ENCODE assay signal across 11 cellular contexts in genomic region chr15:67142142-67143092, GRCh38.
A peak's percentile ranks its signal among the peaks of the same experiment; 100 is the strongest.
DNase-seq lines count a peak whose midpoint lies in the region; TF ChIP-seq lines count a peak whose summit lies in the region.
"Had no signal": no experiment of that assay in that cellular context is flagged by ENCODE, and none has a peak within 500 bp of the region (broad histone marks: within the 10 kb centered on the region; RNA-seq: fewer than 3 reads in every experiment).

No MANE protein-coding gene starts in this region.

- H3K27ac Mint-ChIP-seq in activated naive CD4-positive, alpha-beta T cell treated with anti-CD3 and anti-CD28 coated beads, Interleukin-2, amount 50 U/mL, for 24 hours, result peak overlapping the region; percentile 30
- H3K27ac Mint-ChIP-seq in activated naive CD4-positive, alpha-beta T cell treated with anti-CD3 and anti-CD28 coated beads, Interleukin-2, amount 10 ng/mL, durations not matched to agents 7 days and 5 days, result no peak overlapping the region

- H3K4me3 Mint-ChIP-seq in activated naive CD4-positive, alpha-beta T cell treated with anti-CD3 and anti-CD28 coated beads, Interleukin-2, amount 50 U/mL, for 24 hours, result no peak overlapping the region
- H3K4me3 Mint-ChIP-seq in activated naive CD4-positive, alpha-beta T cell treated with anti-CD3 and anti-CD28 coated beads, Interleukin-2, amount 10 ng/mL, durations not matched to agents 7 days and 5 days, result no peak overlapping the region
- H3K4me3 Mint-ChIP-seq: activated T-cell treated with anti-CD3 and anti-CD28 coated beads, Interleukin-2, amount 50 U/mL, for 4 hours had no signal

- peak overlapping the region; percentile 94 for H3K27ac ChIP-seq in vagina

- H3K9me3 ChIP-seq in vagina, result no peaks in the 10 kb centered on the region

- TF ChIP-seq CTCF in cardiac fibroblast (IDR thresholded peaks at IDR 0.05; ENCODE audit: low read depth, low read length), result no peak
- peak in 1 of 3 experiments; percentile 9 for TF ChIP-seq CTCF in vagina (IDR thresholded peaks at IDR 0.05)

- no peaks in the 10 kb centered on the region for H3K9me3 Mint-ChIP-seq in activated naive CD4-positive, alpha-beta T cell treated with anti-CD3 and anti-CD28 coated beads, Interleukin-2, amount 50 U/mL, for 24 hours
- H3K9me3 Mint-ChIP-seq in activated naive CD4-positive, alpha-beta T cell treated with anti-CD3 and anti-CD28 coated beads, Interleukin-2, amount 10 ng/mL, durations not matched to agents 7 days and 5 days, result no peaks in the 10 kb centered on the region
- H3K9me3 Mint-ChIP-seq: activated T-cell treated with anti-CD3 and anti-CD28 coated beads, Interleukin-2, amount 50 U/mL, for 4 hours had no signal

- no peak overlapping the region for H3K4me3 ChIP-seq in cardiac fibroblast (replicated peaks in 1 of 2; ENCODE audit: low read depth in 2 of 2, low read length in 2 of 2)
- H3K4me3 ChIP-seq in vagina, result no peak overlapping the region

- no peaks in the 10 kb centered on the region for H3K27me3 Mint-ChIP-seq in activated naive CD4-positive, alpha-beta T cell treated with anti-CD3 and anti-CD28 coated beads, Interleukin-2, amount 50 U/mL, for 24 hours
- H3K27me3 Mint-ChIP-seq in activated naive CD4-positive, alpha-beta T cell treated with anti-CD3 and anti-CD28 coated beads, Interleukin-2, amount 10 ng/mL, durations not matched to agents 7 days and 5 days, result no peaks in the 10 kb centered on the region

- intact Hi-C loops in vagina (cut with DNase I), result no loop called here

- no peaks in the 10 kb centered on the region for H3K27me3 ChIP-seq in vagina

- no peak for TF ChIP-seq POLR2A in vagina (IDR thresholded peaks at IDR 0.05)

- H3K4me1 ChIP-seq in vagina, result peaks cover 100% of the 10 kb centered on the region

- peaks cover 89% of the 10 kb centered on the region for H3K4me1 Mint-ChIP-seq in activated naive CD4-positive, alpha-beta T cell treated with anti-CD3 and anti-CD28 coated beads, Interleukin-2, amount 50 U/mL, for 24 hours
- peaks cover 91% of the 10 kb centered on the region for H3K4me1 Mint-ChIP-seq in activated naive CD4-positive, alpha-beta T cell treated with anti-CD3 and anti-CD28 coated beads, Interleukin-2, amount 10 ng/mL, durations not matched to agents 7 days and 5 days

- CTCF ChIA-PET in activated naive CD4-positive, alpha-beta T cell treated with anti-CD3 and anti-CD28 coated beads, Interleukin-2, amount 10 ng/mL, durations not matched to agents 7 days and 5 days (lab: Charles Lee), result interaction anchor here (1.3 to 1.7 kb wide), 2 partner anchors 10 to 18 kb away, joined by 3 to 4 read pairs; no protein-coding TSS in a partner anchor

- no peak for DNase-seq in activated naive CD4-positive, alpha-beta T cell treated with anti-CD3 and anti-CD28 coated beads, Interleukin-2, amount 10 ng/mL, durations not matched to agents 7 days and 5 days
- peak; percentile 74 to 80 for DNase-seq in cardiac fibroblast (ENCODE audit: low read depth in 2 of 2)
- DNase-seq in lung microvascular endothelial cell (ENCODE audit: low read depth in 2 of 2), result peak; percentile 42 to 83
- no peak for DNase-seq in vagina (ENCODE audit: extremely low spot score in 2 of 2)
- no peak for DNase-seq in NCI-H187 treated with DMSO at 0.1 percent for 48 hours (lab: John Stamatoyannopoulos, UW)
- no peak for DNase-seq in pons (ENCODE audit: low spot score)
- DNase-seq in NCI-H774 (lab: John Stamatoyannopoulos, UW), result no peak
- DNase-seq: activated T-cell treated with anti-CD3 and anti-CD28 coated beads, Interleukin-2, amount 50 U/mL, for 4 hours; NCI-H2029 treated with DMSO at 0.1 percent for 48 hours; T-helper 2 cell had no signal

- H3K36me3 Mint-ChIP-seq in activated naive CD4-positive, alpha-beta T cell treated with anti-CD3 and anti-CD28 coated beads, Interleukin-2, amount 50 U/mL, for 24 hours, result peaks cover 2% of the 10 kb centered on the region
- H3K36me3 Mint-ChIP-seq in activated naive CD4-positive, alpha-beta T cell treated with anti-CD3 and anti-CD28 coated beads, Interleukin-2, amount 10 ng/mL, durations not matched to agents 7 days and 5 days, result peaks cover 33% of the 10 kb centered on the region

- no peaks in the 10 kb centered on the region for H3K36me3 ChIP-seq in vagina

Comparison
In these comparisons a context has a peak if more than half of its experiments do, and no peak if none do; other contexts are left out.
1. DNase-seq: peak in cardiac fibroblast (2 of 2) and lung microvascular endothelial cell (2 of 2); none in activated naive CD4-positive, alpha-beta T cell treated with anti-CD3 and anti-CD28 coated beads, Interleukin-2, amount 10 ng/mL, durations not matched to agents 7 days and 5 days (single experiment), vagina (0 of 2), NCI-H187 treated with DMSO at 0.1 percent for 48 hours (single experiment), pons (single experiment) and NCI-H774 (single experiment).